18 cellular contexts compared by ENCODE assay signal in genomic region chr9:97535771-97536170, GRCh38. TPM values are rescaled to one million over a fixed set of nuclear protein-coding genes. Genes with fewer than 3 reads are reported as not detected.
DNase-seq lines count a peak whose midpoint lies in the region; ATAC-seq, FAIRE-seq and TF ChIP-seq lines count a peak whose summit lies in the region.
"Had no signal": no experiment of that assay in that cellular context is flagged by ENCODE, and none has a peak within 500 bp of the region (broad histone marks: within the 10 kb centered on the region; RNA-seq: fewer than 3 reads in every experiment).

No MANE protein-coding gene starts in this region.

- H3K36me3 Mint-ChIP-seq in H9 (ENCODE audit: insufficient read depth in 1 of 3, low read depth in 3 of 3) = no peaks in the 10 kb centered on the region; a peak in 1 of 7 replicates
- H3K36me3 Mint-ChIP-seq: IgD-negative memory B cell had no signal

- TF ChIP-seq EP300 in sigmoid colon (IDR thresholded peaks at IDR 0.05) = no peak

- H3K9me3 Mint-ChIP-seq in H9 = peaks cover 0 to 2% of the 10 kb centered on the region in 2 experiments; a peak in 1 of 5 replicates
- H3K9me3 Mint-ChIP-seq: IgD-negative memory B cell had no signal

- no peak overlapping the region for H3K56ac ChIP-seq in H9 (ENCODE audit: insufficient read length, low read depth, low read length)

- H2BK120ac ChIP-seq in H9 (ENCODE audit: low read depth, low read length, poor library complexity, severe bottlenecking) = no peak overlapping the region

- H3K36me3 ChIP-seq in sigmoid colon = peaks cover 0 to 17% (median 0%) of the 10 kb centered on the region in 4 donors

- H2BK15ac ChIP-seq in H9 (ENCODE audit: low read depth, low read length) = no peak overlapping the region

- 87 to 92% methylated on average over 5 of the region's 5 CpGs for WGBS in sigmoid colon, 2 donors
- no CpG with 5 or more reads among the region's 5 CpGs for WGBS in H9 (ENCODE audit: extremely low coverage, insufficient read length, low lambda C conversion rate)

- no peak overlapping the region for H2BK12ac ChIP-seq in H9 (ENCODE audit: insufficient read length, low read depth, low read length)

- H3K23me2 ChIP-seq in H9 (ENCODE audit: insufficient read length, low read depth, low read length, poor library complexity, severe bottlenecking) = no peaks in the 10 kb centered on the region

- H3K4me3 ChIP-seq in sigmoid colon = no peak overlapping the region

- peaks cover 2% of the 10 kb centered on the region; the same call in 1 of the 2 replicates for H3K27me3 Mint-ChIP-seq in H9 (ENCODE audit: low read depth)
- H3K27me3 Mint-ChIP-seq: IgD-negative memory B cell had no signal

- H3K23ac ChIP-seq in H9 (ENCODE audit: insufficient read length, low read depth, low read length) = no peak overlapping the region

- peak overlapping the region; percentile 9 to 65 (median 50) for H3K27ac ChIP-seq in sigmoid colon
- H3K27ac ChIP-seq in H9 (ENCODE audit: insufficient read length, low read depth, low read length) = no peak overlapping the region

- no peak overlapping the region for H3K9ac ChIP-seq in H9 (ENCODE audit: extremely low read depth, insufficient read length, low read length)

- no peak overlapping the region for H3K18ac ChIP-seq in H9 (ENCODE audit: insufficient read length, low read depth, low read length)

- H3K79me1 ChIP-seq in H9 (ENCODE audit: insufficient read depth, low read depth, low read length, poor library complexity, severe bottlenecking) = no peaks in the 10 kb centered on the region

- H3K4me1 Mint-ChIP-seq in H9 = peaks cover 6 to 11% of the 10 kb centered on the region in 2 experiments
- H3K4me1 Mint-ChIP-seq: IgD-negative memory B cell had no signal

- no peaks in the 10 kb centered on the region for H3K79me2 ChIP-seq in H9 (ENCODE audit: insufficient read depth, low read length)

- H2BK20ac ChIP-seq in H9 (ENCODE audit: low read depth, low read length, poor library complexity, severe bottlenecking) = no peak overlapping the region

- peaks cover 0 to 57% (median 46%) of the 10 kb centered on the region in 4 donors for H3K4me1 ChIP-seq in sigmoid colon
- H3K4me1 ChIP-seq in H9 (ENCODE audit: insufficient read depth, low read length) = no peaks in the 10 kb centered on the region

- no peaks in the 10 kb centered on the region for H4K20me1 ChIP-seq in H9 (ENCODE audit: control insufficient read depth, insufficient read depth, insufficient read length)

- H3K9me3 ChIP-seq in sigmoid colon (no peaks in the 10 kb centered on the region), H9 (ENCODE audit: control insufficient read depth, low read depth, low read length) (no peaks in the 10 kb centered on the region)

- TF ChIP-seq POLR2A in sigmoid colon (IDR thresholded peaks at IDR 0.05) = no peak

- H3K4me2 ChIP-seq in H9 (ENCODE audit: insufficient read depth, insufficient read length, low read length) = no peak overlapping the region

- TF ChIP-seq CTCF in sigmoid colon (IDR thresholded peaks at IDR 0.05) (no peak), H9 (conservative IDR thresholded peaks at IDR 0.05) (no peak)

- no peak overlapping the region for H3K14ac ChIP-seq in H9 (ENCODE audit: insufficient read depth, low read length)

- no peak overlapping the region for H2AK5ac ChIP-seq in H9 (ENCODE audit: insufficient read length, low read length)

- no peak overlapping the region for H4K5ac ChIP-seq in H9 (ENCODE audit: insufficient read length, low read depth, low read length)

- H3K27me3 ChIP-seq in sigmoid colon = no peaks in the 10 kb centered on the region
- H3K27me3 ChIP-seq in H9 (ENCODE audit: insufficient read depth, low read length) = no peaks in the 10 kb centered on the region

- intact Hi-C loops in Right ventricle myocardium inferior (cut with DNase I) = no loop called here
- intact Hi-C loops in left ventricle myocardium superior (cut with micrococcal nuclease) = no loop called here
- intact Hi-C loops in sigmoid colon (cut with DNase I) = no loop called here

- H2AFZ ChIP-seq in H9 (ENCODE audit: low read length) = no peak overlapping the region

- H3K4ac ChIP-seq in H9 (ENCODE audit: low read depth, low read length) = no peak overlapping the region

- no peak overlapping the region for H3T11ph ChIP-seq in H9 (ENCODE audit: low read length)

- no peak overlapping the region for H4K8ac ChIP-seq in H9 (replicated peaks; ENCODE audit: insufficient read length, low read depth, low read length)

- H3K27ac Mint-ChIP-seq in H9 = peak overlapping the region in 1 of 3 experiments; percentile 11; a peak in 1 of 7 replicates
- H3K27ac Mint-ChIP-seq: IgD-negative memory B cell had no signal

- H2BK5ac ChIP-seq in H9 (ENCODE audit: insufficient read length, low read length) = no peak overlapping the region

- no peak overlapping the region for H4K91ac ChIP-seq in H9 (ENCODE audit: insufficient read length, low read depth, low read length)

- ATAC-seq in Right ventricle myocardium inferior = peak; percentile 7
- ATAC-seq in left ventricle myocardium superior = peak; percentile 16

- DNase-seq in Right ventricle myocardium inferior (ENCODE audit: missing footprints) (no peak), left ventricle myocardium superior (no peak), sigmoid colon (no peak), Ammon's horn (ENCODE audit: low spot score) (no peak), SHP77 treated with DMSO at 0.1 percent for 48 hours (lab: John Stamatoyannopoulos, UW) (no peak), HTR-8/SVneo (ENCODE audit: insufficient read length, low spot score) (no peak), H9 (no peak)
- DNase-seq: ACHN, AML-193, H7, Kasumi-1, MM.1S, NCI-H1092 treated with DMSO at 0.1 percent for 48 hours, NCI-H1694, NCI-H2227 treated with DMSO at 0.1 percent for 48 hours, NCI-H524 had no signal

- no peak for FAIRE-seq in HTR-8/SVneo (lab: Jason Lieb, UNC)
- FAIRE-seq: GM19239 had no signal

- no peak overlapping the region for H3K4me3 Mint-ChIP-seq in H9

RNA-seq across cellular contexts. Expression of gene TMOD1, which starts 34.3 kb away (rescaled TPM):
- total RNA-seq in Right ventricle myocardium inferior (192 TPM), left ventricle myocardium superior (205 TPM), sigmoid colon (10 to 100 TPM; 28.5 to 56.8 (median 38.5) TPM), H9 (2021) (0.72 and 0.98 TPM in 2 replicates)
- 1 to 10 TPM; 1.6 to 5.8 (median 4.2) TPM for polyA plus RNA-seq in sigmoid colon

Comparison
In these comparisons a context has a peak if more than half of its experiments do, and no peak if none do; other contexts are left out.
1. RNA of gene TMOD1, which starts 34.3 kb away (total RNA-seq): 205 TPM in left ventricle myocardium superior (single experiment), 192 TPM in Right ventricle myocardium inferior (single experiment) and 28.5 to 56.8 TPM in sigmoid colon; 0.72 to 0.98 TPM in H9; every median in the first group is over 10 times any median in the second.